ENCODE assay signal across 9 cellular contexts in the genomic region with DNA sequence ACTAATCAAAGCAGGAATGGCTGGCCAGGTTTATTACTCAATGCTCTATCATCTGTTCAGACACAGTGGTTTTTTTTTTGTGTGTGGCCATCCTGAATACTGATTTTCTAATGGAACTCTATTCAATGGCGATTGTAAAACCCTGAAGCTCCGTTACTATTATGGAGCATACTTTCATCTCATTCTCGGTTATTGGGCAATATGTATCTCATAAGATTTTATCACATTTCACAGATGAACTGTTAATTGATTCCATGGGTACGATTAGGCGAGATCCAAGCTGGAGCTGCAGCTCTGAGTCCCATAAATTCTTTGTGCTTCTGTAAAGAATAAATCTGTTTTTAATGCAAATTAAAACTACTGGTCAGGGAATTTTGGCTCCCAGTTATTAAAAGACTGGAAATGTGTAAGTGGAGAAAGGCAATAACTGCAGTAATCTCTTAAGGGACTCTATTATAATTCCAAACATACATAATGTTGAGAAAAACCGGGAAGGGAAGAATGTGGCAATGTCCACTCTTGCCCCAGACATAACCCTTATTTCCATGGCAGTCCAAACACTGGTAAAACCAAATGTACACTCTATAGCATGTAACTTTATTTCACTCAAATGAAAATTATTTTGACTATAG.
"Had no signal": no experiment of that assay in that cellular context is flagged by ENCODE, and none has a peak within 500 bp of the region (broad histone marks: within the 10 kb centered on the region; RNA-seq: fewer than 3 reads in every experiment).

No MANE protein-coding gene starts in this region.

- H3K27ac Mint-ChIP-seq: HFFc6 had no signal

- DNase-seq: GM23248, GOT3, H7, HFFc6 had no signal

- ATAC-seq: HCT116, HepG2, K562 had no signal

- H3K4me3 ChIP-seq: GM23248, HAP-1, K562 had no signal

- FAIRE-seq: HepG2, K562 had no signal

- H2AFZ ChIP-seq: GM23248 had no signal

- H3K27ac ChIP-seq: GM23248, HL-60 had no signal

- H3K36me3 ChIP-seq: HAP-1 had no signal

- H3K9me3 ChIP-seq: HAP-1 had no signal

- H3K9ac ChIP-seq: GM23248 had no signal

- H3K4me3 Mint-ChIP-seq: HFFc6 had no signal
